23 cellular contexts compared by ENCODE assay signal in the genomic region with DNA sequence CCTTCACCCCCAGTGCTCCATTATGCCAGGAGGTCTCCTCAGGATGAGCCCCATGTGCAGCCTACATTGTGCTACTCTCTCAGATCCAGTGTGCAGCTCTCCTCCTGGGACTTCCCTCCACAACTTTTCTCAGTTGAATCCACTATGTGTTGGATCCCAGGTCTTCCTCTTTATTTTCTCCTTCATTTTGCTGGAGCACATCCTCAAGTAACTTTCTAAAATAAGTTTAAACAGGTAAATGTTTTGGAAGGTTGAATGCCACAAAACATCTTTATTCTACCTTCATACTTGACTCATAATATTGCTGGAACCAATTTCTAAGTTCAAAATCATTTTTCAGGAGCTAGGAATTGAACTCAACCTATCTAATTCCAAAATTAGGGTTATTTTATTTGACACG. TPM values are rescaled to one million over a fixed set of nuclear protein-coding genes. Genes with fewer than 3 reads are reported as not detected.
DNase-seq lines count a peak whose midpoint lies in the region; ATAC-seq and TF ChIP-seq lines count a peak whose summit lies in the region.
"Had no signal": no experiment of that assay in that cellular context is flagged by ENCODE, and none has a peak within 500 bp of the region (broad histone marks: within the 10 kb centered on the region; RNA-seq: fewer than 3 reads in every experiment).

No MANE protein-coding gene starts in this region.

- no peak overlapping the region for H3K4me3 Mint-ChIP-seq in natural killer cell
- H3K4me3 Mint-ChIP-seq in natural killer cell treated with Interleukin-12 subunit alpha and Interleukin-12 subunit beta and Interleukin-15 and Interleukin-18, amount 100 ng/mL, for 72 hours = no peak overlapping the region
- H3K4me3 Mint-ChIP-seq: CD4-positive, alpha-beta T cell; CD8-positive, alpha-beta memory T cell had no signal

- no peak overlapping the region for H3K27ac Mint-ChIP-seq in natural killer cell
- H3K27ac Mint-ChIP-seq in natural killer cell treated with Interleukin-12 subunit alpha and Interleukin-12 subunit beta and Interleukin-15 and Interleukin-18, amount 100 ng/mL, for 72 hours = no peak overlapping the region
- H3K27ac Mint-ChIP-seq: CD14-positive monocyte; CD4-positive, alpha-beta T cell; CD8-positive, alpha-beta memory T cell had no signal

- no peaks in the 10 kb centered on the region for H3K4me1 Mint-ChIP-seq in natural killer cell
- H3K4me1 Mint-ChIP-seq in natural killer cell treated with Interleukin-12 subunit alpha and Interleukin-12 subunit beta and Interleukin-15 and Interleukin-18, amount 100 ng/mL, for 72 hours (ENCODE audit: low read depth in 2 of 2) = no peaks in the 10 kb centered on the region
- H3K4me1 Mint-ChIP-seq: CD8-positive, alpha-beta memory T cell had no signal

- peak; percentile 4 for DNase-seq in natural killer cell
- no peak for DNase-seq in natural killer cell treated with Interleukin-12 subunit alpha and Interleukin-12 subunit beta and Interleukin-15 and Interleukin-18, amount 100 ng/mL, for 72 hours (ENCODE audit: low spot score)
- DNase-seq in coronary artery (ENCODE audit: low spot score) = peak; percentile 11
- DNase-seq in ureter (ENCODE audit: low spot score) = peak; percentile 12
- no peak for DNase-seq in activated naive CD4-positive, alpha-beta T cell treated with anti-CD3 and anti-CD28 coated beads, Interleukin-2, amount 50 U/mL, for 16 hours
- DNase-seq: 8988T; ACHN; AML-193; BE2C; CD4-positive, alpha-beta T cell; CD8-positive, alpha-beta memory T cell; DMS 273 treated with DMSO at 0.1 percent for 48 hours; DMS79; EL; GDM1; GOT3; H7; HCEC 1CT had no signal

- ATAC-seq in natural killer cell (no peak), GM21825 (IDR thresholded peaks at IDR 0.05; ENCODE audit: unreplicated experiment) (no peak)
- no peak for ATAC-seq in natural killer cell treated with Interleukin-12 subunit alpha and Interleukin-12 subunit beta and Interleukin-15 and Interleukin-18, amount 100 ng/mL, for 72 hours
- ATAC-seq: A549, GM12878 had no signal

- H3K27ac ChIP-seq in coronary artery = no peak overlapping the region
- H3K27ac ChIP-seq: A549; BLaER1 treated with 17β-estradiol and CSF1 and Interleukin-3, amounts not matched to agents 10 nM and 100 nM had no signal

- intact Hi-C loops in natural killer cell (cut with micrococcal nuclease) = no loop called here

- H3K36me3 Mint-ChIP-seq in natural killer cell = peaks cover 7% of the 10 kb centered on the region
- H3K36me3 Mint-ChIP-seq in natural killer cell treated with Interleukin-12 subunit alpha and Interleukin-12 subunit beta and Interleukin-15 and Interleukin-18, amount 100 ng/mL, for 72 hours = peaks cover 6% of the 10 kb centered on the region

- no peak for TF ChIP-seq CTCF in natural killer cell (IDR thresholded peaks at IDR 0.05)
- TF ChIP-seq CTCF in coronary artery (IDR thresholded peaks at IDR 0.05) = no peak

- peaks cover 20 to 21% of the 10 kb centered on the region in 2 donors for H3K27me3 Mint-ChIP-seq in natural killer cell (ENCODE audit: low read depth in 2 of 2)
- peaks cover 6 to 23% of the 10 kb centered on the region in 2 donors for H3K27me3 Mint-ChIP-seq in natural killer cell treated with Interleukin-12 subunit alpha and Interleukin-12 subunit beta and Interleukin-15 and Interleukin-18, amount 100 ng/mL, for 72 hours

- no peak overlapping the region for H3K4me3 ChIP-seq in coronary artery
- H3K4me3 ChIP-seq: A549; BLaER1 treated with 17β-estradiol and CSF1 and Interleukin-3, amounts not matched to agents 10 nM and 100 nM; GM12878 had no signal

- H3K9me3 Mint-ChIP-seq in natural killer cell = peaks cover 0 to 4% of the 10 kb centered on the region in 2 donors
- peaks cover 7% of the 10 kb centered on the region for H3K9me3 Mint-ChIP-seq in natural killer cell treated with Interleukin-12 subunit alpha and Interleukin-12 subunit beta and Interleukin-15 and Interleukin-18, amount 100 ng/mL, for 72 hours

RNA-seq across cellular contexts. Expression of gene C13orf46, which starts 52.1 kb away (rescaled TPM):
- total RNA-seq in natural killer cell = 10 to 100 TPM; 21.1 to 23.9 (median 23.5) TPM
- 1 to 10 TPM in 1 of 2 donors, under 1 TPM in 1; 0.64 to 1.4 TPM for total RNA-seq in natural killer cell treated with Interleukin-12 subunit alpha and Interleukin-12 subunit beta and Interleukin-15 and Interleukin-18, amount 100 ng/mL, for 72 hours
- total RNA-seq in ureter = 7.5 TPM
- total RNA-seq: H7 had no signal

RNA-seq across cellular contexts. Expression of gene GAS6, which starts 57.9 kb away (rescaled TPM):
- total RNA-seq in natural killer cell (1 to 10 TPM in 1 of 3 donors, under 1 TPM in 2; 0.40 to 1.4 (median 0.41) TPM), ureter (68.1 TPM)
- total RNA-seq in natural killer cell treated with Interleukin-12 subunit alpha and Interleukin-12 subunit beta and Interleukin-15 and Interleukin-18, amount 100 ng/mL, for 72 hours = under 1 TPM in 1 of 2 donors, not detected in 1; 0.45 TPM

Comparison
In these comparisons a context has a peak if more than half of its experiments do, and no peak if none do; other contexts are left out.
1. DNase-seq: peak in natural killer cell (single experiment), coronary artery (single experiment) and ureter (single experiment); none in natural killer cell treated with Interleukin-12 subunit alpha and Interleukin-12 subunit beta and Interleukin-15 and Interleukin-18, amount 100 ng/mL, for 72 hours (single experiment) and activated naive CD4-positive, alpha-beta T cell treated with anti-CD3 and anti-CD28 coated beads, Interleukin-2, amount 50 U/mL, for 16 hours (single experiment).
2. RNA of gene GAS6, which starts 57.9 kb away (total RNA-seq): 68.1 TPM in ureter (single experiment); 0.45 TPM in natural killer cell treated with Interleukin-12 subunit alpha and Interleukin-12 subunit beta and Interleukin-15 and Interleukin-18, amount 100 ng/mL, for 72 hours and 0.40 to 1.4 TPM in natural killer cell; every median in the first group is over 10 times any median in the second.